In the genomic region with DNA sequence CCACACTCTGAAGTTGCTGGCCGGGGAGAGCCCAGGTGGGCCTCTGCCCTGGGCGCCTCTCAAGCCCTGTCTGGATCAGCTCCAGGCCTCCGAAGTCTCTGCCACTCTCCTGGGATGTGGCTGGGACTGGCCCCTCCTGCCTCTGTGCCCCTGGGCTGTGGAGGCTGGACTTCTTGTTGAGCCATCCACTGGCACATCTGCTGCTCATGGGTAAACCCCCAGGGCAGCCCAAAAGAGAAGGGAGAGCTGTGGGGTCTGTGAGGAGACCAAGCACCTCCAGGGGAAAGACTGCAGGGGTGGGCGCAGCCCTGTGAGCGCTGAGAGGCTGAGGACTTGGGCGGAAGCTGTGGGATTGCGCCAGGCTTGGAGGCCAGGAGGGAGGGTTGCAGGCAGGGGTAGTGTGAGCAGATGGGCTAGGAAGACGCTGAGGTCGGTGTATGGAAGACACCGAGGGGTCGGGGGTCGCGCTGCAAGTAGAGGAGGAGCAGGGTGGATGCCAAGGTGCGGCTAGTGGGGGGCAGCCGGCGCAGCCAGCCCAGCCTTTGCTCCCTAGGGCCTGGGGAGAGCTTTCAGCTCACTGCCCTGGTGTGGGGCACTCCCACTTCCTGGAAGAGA, we compare ENCODE assay signal across 8 cellular contexts.
A peak's percentile ranks its signal among the peaks of the same experiment; 100 is the strongest.
DNase-seq lines count a peak whose midpoint lies in the region; ATAC-seq and TF ChIP-seq lines count a peak whose summit lies in the region.
"Had no signal": no experiment of that assay in that cellular context is flagged by ENCODE, and none has a peak within 500 bp of the region (broad histone marks: within the 10 kb centered on the region; RNA-seq: fewer than 3 reads in every experiment).

No MANE protein-coding gene starts in this region.

- H3K23ac ChIP-seq in neuronal stem cell (ENCODE audit: low read depth, low read length, poor library complexity) = no peak overlapping the region

- peaks cover 0 to 59% (median 29%) of the 10 kb centered on the region in 10 experiments; a peak in 18 of 20 replicates for H3K4me1 ChIP-seq in BLaER1 treated with 17β-estradiol and CSF1 and Interleukin-3, amounts not matched to agents 10 nM and 100 nM
- peaks cover 75% of the 10 kb centered on the region for H3K4me1 ChIP-seq in DOHH2 (ENCODE audit: control insufficient read depth, low read length)
- peaks cover 0 to 7% of the 10 kb centered on the region in 2 donors for H3K4me1 ChIP-seq in neuronal stem cell (ENCODE audit: control insufficient read depth in 2 of 2, insufficient read depth in 1 of 2, low read depth in 1 of 2, low read length in 2 of 2)

- H3K79me1 ChIP-seq in neuronal stem cell (ENCODE audit: low read depth, low read length) = peaks cover 7% of the 10 kb centered on the region

- H3K9me3 ChIP-seq in BLaER1 treated with 17β-estradiol and CSF1 and Interleukin-3, amounts not matched to agents 10 nM and 100 nM (replicated peaks in 1 of 11) = no peaks in the 10 kb centered on the region
- H3K9me3 ChIP-seq in DOHH2 (ENCODE audit: control insufficient read depth, insufficient read depth, low read length) (no peaks in the 10 kb centered on the region), WERI-Rb-1 (ENCODE audit: severe bottlenecking) (no peaks in the 10 kb centered on the region), neuronal stem cell (replicated peaks in 1 of 2; ENCODE audit: control insufficient read depth in 2 of 2, insufficient read depth in 1 of 2, low read depth in 1 of 2, low read length in 2 of 2) (no peaks in the 10 kb centered on the region)

- H4K91ac ChIP-seq in neuronal stem cell (ENCODE audit: low read depth, low read length, poor library complexity) = no peak overlapping the region

- no peak overlapping the region for H2BK5ac ChIP-seq in neuronal stem cell (ENCODE audit: low read length)

- H2BK12ac ChIP-seq in neuronal stem cell (ENCODE audit: low read length) = no peak overlapping the region

- no peak overlapping the region for H3K14ac ChIP-seq in neuronal stem cell (ENCODE audit: low read length)

- DNase-seq in WERI-Rb-1 = no peak
- no peak for DNase-seq in neuronal stem cell (ENCODE audit: low spot score)
- no peak for DNase-seq in DMS53 treated with DMSO at 0.1 percent for 48 hours (lab: John Stamatoyannopoulos, UW; ENCODE audit: unreplicated experiment)
- no peak for DNase-seq in SHP77 treated with DMSO at 0.1 percent for 48 hours (lab: John Stamatoyannopoulos, UW)

- H3F3A ChIP-seq in DOHH2 (ENCODE audit: control insufficient read depth, insufficient read depth) = peaks cover 8% of the 10 kb centered on the region

- no peak for TF ChIP-seq CTCF in DOHH2 (IDR thresholded peaks at IDR 0.05; ENCODE audit: low read depth, low read length, poor library complexity, severe bottlenecking)
- no peak for TF ChIP-seq CTCF in WERI-Rb-1 (IDR thresholded peaks at IDR 0.05; ENCODE audit: low read depth, low read length)

- H2AK5ac ChIP-seq in neuronal stem cell (ENCODE audit: low read depth, low read length) = peak overlapping the region; percentile 37

- no CpG with 5 or more reads among the region's 16 CpGs for WGBS in neuronal stem cell (ENCODE audit: extremely low coverage in 2 of 2, insufficient read length in 2 of 2, insufficient replicate concordance in 1 of 2), 2 donors

- peak overlapping the region; percentile 3 to 50 (median 41); a peak in 18 of 22 replicates for H3K4me2 ChIP-seq in BLaER1 treated with 17β-estradiol and CSF1 and Interleukin-3, amounts not matched to agents 10 nM and 100 nM
- H3K4me2 ChIP-seq in DOHH2 (ENCODE audit: low read length) (peak overlapping the region; percentile 41), neuronal stem cell (ENCODE audit: insufficient read depth, low read length, poor library complexity, severe bottlenecking) (no peak overlapping the region)

- H3K9ac ChIP-seq in BLaER1 treated with 17β-estradiol and CSF1 and Interleukin-3, amounts not matched to agents 10 nM and 100 nM = peak overlapping the region in 3 of 11 experiments; percentile 19 to 41 (median 37); a peak in 1 of 22 replicates
- no peak overlapping the region for H3K9ac ChIP-seq in neuronal stem cell (ENCODE audit: low read depth, low read length, poor library complexity)

- ATAC-seq in HG03439 (IDR thresholded peaks at IDR 0.05; ENCODE audit: unreplicated experiment) = no peak

- no peak overlapping the region for H2BK120ac ChIP-seq in neuronal stem cell (ENCODE audit: low read depth, low read length)

- H3K4me3 ChIP-seq in BLaER1 treated with 17β-estradiol and CSF1 and Interleukin-3, amounts not matched to agents 10 nM and 100 nM = no peak overlapping the region
- H3K4me3 ChIP-seq in DOHH2 (ENCODE audit: low read length) (no peak overlapping the region), WERI-Rb-1 (ENCODE audit: low read depth, low read length) (no peak overlapping the region), neuronal stem cell (ENCODE audit: low read length in 2 of 2) (no peak overlapping the region)

- peaks cover 0 to 30% (median 0%) of the 10 kb centered on the region in 11 experiments; a peak in 4 of 22 replicates for H4K20me1 ChIP-seq in BLaER1 treated with 17β-estradiol and CSF1 and Interleukin-3, amounts not matched to agents 10 nM and 100 nM
- no peaks in the 10 kb centered on the region for H4K20me1 ChIP-seq in DOHH2 (ENCODE audit: control insufficient read depth, insufficient read depth, low read depth, low read length)

- no peaks in the 10 kb centered on the region for H3K9me2 ChIP-seq in DOHH2 (replicated peaks; ENCODE audit: control insufficient read depth, low read length)

- 0 out of 22 replicates have a peak overlapping the region, but pooled peaks of 1 of the 11 experiments have one; percentile 13 for H3K27ac ChIP-seq in BLaER1 treated with 17β-estradiol and CSF1 and Interleukin-3, amounts not matched to agents 10 nM and 100 nM
- peak overlapping the region; percentile 73 for H3K27ac ChIP-seq in DOHH2 (ENCODE audit: low read depth, low read length)
- 0 out of 2 replicates have a peak overlapping the region, but pooled peaks have one; percentile 94 for H3K27ac ChIP-seq in WERI-Rb-1
- no peak overlapping the region for H3K27ac ChIP-seq in neuronal stem cell (replicated peaks; ENCODE audit: low read length)
- H3K27ac ChIP-seq: HL-60 had no signal

- H3K27me3 ChIP-seq in BLaER1 treated with 17β-estradiol and CSF1 and Interleukin-3, amounts not matched to agents 10 nM and 100 nM = no peaks in the 10 kb centered on the region
- no peaks in the 10 kb centered on the region for H3K27me3 ChIP-seq in DOHH2 (ENCODE audit: control insufficient read depth, low read length)
- no peaks in the 10 kb centered on the region for H3K27me3 ChIP-seq in WERI-Rb-1 (ENCODE audit: insufficient read depth, low read depth, severe bottlenecking)
- H3K27me3 ChIP-seq in neuronal stem cell (ENCODE audit: control insufficient read depth in 3 of 3, insufficient read depth in 3 of 3, low read depth in 1 of 3, low read length in 3 of 3) = no peaks in the 10 kb centered on the region

- no peaks in the 10 kb centered on the region for H3K36me3 ChIP-seq in BLaER1 treated with 17β-estradiol and CSF1 and Interleukin-3, amounts not matched to agents 10 nM and 100 nM
- peaks cover 36% of the 10 kb centered on the region for H3K36me3 ChIP-seq in DOHH2 (ENCODE audit: control insufficient read depth, low read length)
- H3K36me3 ChIP-seq in WERI-Rb-1 = peaks cover 3% of the 10 kb centered on the region; the same call in 1 of the 2 replicates
- H3K36me3 ChIP-seq in neuronal stem cell (replicated peaks in 1 of 2; ENCODE audit: control insufficient read depth in 2 of 2, insufficient read depth in 2 of 2, low read length in 2 of 2) = peaks cover 0 to 6% of the 10 kb centered on the region in 2 donors

- H2AFZ ChIP-seq in neuronal stem cell (ENCODE audit: low read length) = no peak overlapping the region

- peaks cover 4% of the 10 kb centered on the region; the same call in 1 of the 2 replicates for H3K79me2 ChIP-seq in DOHH2 (ENCODE audit: control insufficient read depth, low read length)

- H3K4ac ChIP-seq in neuronal stem cell (ENCODE audit: low read length) = no peak overlapping the region

- H2BK15ac ChIP-seq in neuronal stem cell (ENCODE audit: low read length) = no peak overlapping the region

- H4K8ac ChIP-seq in neuronal stem cell (ENCODE audit: low read depth, low read length) = no peak overlapping the region

- H3K18ac ChIP-seq in neuronal stem cell (ENCODE audit: low read length) = no peak overlapping the region
